8 cellular contexts compared by ENCODE assay signal in the genomic region with DNA sequence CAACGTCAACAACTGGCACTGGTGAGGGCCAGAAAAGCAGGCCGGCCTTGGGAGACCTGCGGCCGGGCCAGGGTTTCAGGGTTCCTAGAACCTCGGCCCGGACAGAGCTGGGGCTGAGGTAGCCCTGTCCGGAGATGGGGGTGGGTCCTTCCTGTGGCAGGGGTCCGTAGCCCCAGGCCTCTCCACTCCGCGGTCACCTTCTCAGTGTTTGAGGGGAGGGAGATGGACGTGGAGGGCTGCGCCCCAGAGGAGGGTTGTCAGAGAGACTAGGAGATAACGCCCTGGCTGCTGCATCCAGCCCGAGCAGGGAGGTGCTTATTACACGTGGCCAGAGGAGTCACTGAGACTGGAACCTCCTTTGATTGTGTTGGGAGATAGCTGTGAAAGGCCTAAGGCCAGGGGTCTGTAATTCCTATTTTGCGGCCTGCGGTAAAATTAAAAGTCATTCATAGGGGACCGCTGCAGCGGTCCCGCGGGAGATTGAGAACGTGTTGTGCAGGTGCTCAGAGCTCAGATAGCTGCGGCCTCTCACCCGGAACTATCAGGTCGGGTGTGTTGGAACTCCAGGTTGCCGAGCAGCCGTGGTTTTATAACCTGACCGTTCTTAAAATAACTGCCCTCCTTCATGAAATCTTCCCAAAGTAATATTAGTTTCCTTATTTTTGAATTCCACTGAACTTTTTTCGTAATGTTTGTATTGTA. TPM values are rescaled to one million over a fixed set of nuclear protein-coding genes. Genes with fewer than 3 reads are reported as not detected.
A peak's percentile ranks its signal among the peaks of the same experiment; 100 is the strongest.
DNase-seq lines count a peak whose midpoint lies in the region; ATAC-seq and TF ChIP-seq lines count a peak whose summit lies in the region.

No MANE protein-coding gene starts in this region.

- H3K9me3 Mint-ChIP-seq in activated T-cell treated with anti-CD3 and anti-CD28 coated beads, Interleukin-2, amount 50 U/mL, for 72 hours: no peaks in the 10 kb centered on the region

- no peaks in the 10 kb centered on the region for H3K27me3 ChIP-seq in foreskin keratinocyte
- H3K27me3 ChIP-seq in osteoblast (ENCODE audit: insufficient read depth, low read length): no peaks in the 10 kb centered on the region
- no peaks in the 10 kb centered on the region for H3K27me3 ChIP-seq in vagina

- H3K36me3 Mint-ChIP-seq in activated T-cell treated with anti-CD3 and anti-CD28 coated beads, Interleukin-2, amount 50 U/mL, for 72 hours (ENCODE audit: insufficient read depth in 2 of 2): peaks cover 19 to 33% of the 10 kb centered on the region in 2 donors

- peak overlapping the region; percentile 77 for H3K27ac ChIP-seq in foreskin keratinocyte
- H3K27ac ChIP-seq in osteoblast (ENCODE audit: low read depth, low read length): peak overlapping the region; percentile 82
- peak overlapping the region; percentile 99 for H3K27ac ChIP-seq in vagina

- peak overlapping the region; percentile 94 for H2AFZ ChIP-seq in osteoblast (ENCODE audit: low read length)

- peak overlapping the region; percentile 97 to 100 for H3K4me3 Mint-ChIP-seq in activated T-cell treated with anti-CD3 and anti-CD28 coated beads, Interleukin-2, amount 50 U/mL, for 72 hours

- no peak for DNase-seq in Right ventricle myocardium inferior (ENCODE audit: missing footprints)
- DNase-seq in cardiac septum (ENCODE audit: low spot score): no peak
- DNase-seq in NCI-H526 (lab: John Stamatoyannopoulos, UW): peak; percentile 8 to 66
- DNase-seq in activated T-cell treated with anti-CD3 and anti-CD28 coated beads, Interleukin-2, amount 50 U/mL, for 72 hours: peak; percentile 34 to 40
- DNase-seq in foreskin keratinocyte: peak; percentile 21 to 44
- no peak for DNase-seq in osteoblast (ENCODE audit: insufficient read length, low spot score, missing footprints)
- DNase-seq in vagina (ENCODE audit: extremely low spot score in 2 of 2): no peak

- peaks cover 4% of the 10 kb centered on the region for H3K4me1 ChIP-seq in foreskin keratinocyte
- peaks cover 20% of the 10 kb centered on the region for H3K4me1 ChIP-seq in osteoblast (ENCODE audit: insufficient read depth, low read length)
- H3K4me1 ChIP-seq in vagina: peaks cover 31% of the 10 kb centered on the region

- intact Hi-C loops in Right ventricle myocardium inferior (cut with DNase I) (loop anchor here (5.0 kb wide), 1 partner anchor 94 kb away; no protein-coding TSS in a partner anchor), cardiac septum (cut with DNase I) (loop anchor here (5.0 kb wide), 2 partner anchors 89 to 249 kb away; partner anchors contain the start of genes ALKBH1 and SLIRP), vagina (cut with DNase I) (no loop called here)

- H3K79me2 ChIP-seq in osteoblast (ENCODE audit: insufficient read depth, low read length): peaks cover 65% of the 10 kb centered on the region

- H3K27ac Mint-ChIP-seq in activated T-cell treated with anti-CD3 and anti-CD28 coated beads, Interleukin-2, amount 50 U/mL, for 72 hours: peak overlapping the region; percentile 100

- H3K4me2 ChIP-seq in osteoblast (ENCODE audit: insufficient read depth, low read length): peak overlapping the region; percentile 97

- no peak for TF ChIP-seq CTCF in foreskin keratinocyte (conservative IDR thresholded peaks at IDR 0.05)
- no peak for TF ChIP-seq CTCF in osteoblast (IDR thresholded peaks at IDR 0.05; ENCODE audit: extremely low read depth, low read depth, low read length)
- no peak for TF ChIP-seq CTCF in vagina (IDR thresholded peaks at IDR 0.05)

- peaks cover 36% of the 10 kb centered on the region for H3K36me3 ChIP-seq in osteoblast (ENCODE audit: insufficient read depth, low read length)
- H3K36me3 ChIP-seq in vagina: peaks cover 0 to 39% of the 10 kb centered on the region in 2 donors

- no peak for TF ChIP-seq POLR2A in vagina (IDR thresholded peaks at IDR 0.05)

- ATAC-seq in Right ventricle myocardium inferior (peak; percentile 12), HG02938 (IDR thresholded peaks at IDR 0.05; ENCODE audit: unreplicated experiment) (peak; percentile 20), foreskin keratinocyte (peak; percentile 22)
- ATAC-seq in activated T-cell treated with anti-CD3 and anti-CD28 coated beads, Interleukin-2, amount 50 U/mL, for 72 hours (replicated peaks in 1 of 2): peak; percentile 13 to 14

- H3K4me1 Mint-ChIP-seq in activated T-cell treated with anti-CD3 and anti-CD28 coated beads, Interleukin-2, amount 50 U/mL, for 72 hours (ENCODE audit: low read depth): peaks cover 42% of the 10 kb centered on the region

- H4K20me1 ChIP-seq in osteoblast (ENCODE audit: insufficient read depth, low read length): peaks cover 26% of the 10 kb centered on the region

- no peaks in the 10 kb centered on the region for H3K27me3 Mint-ChIP-seq in activated T-cell treated with anti-CD3 and anti-CD28 coated beads, Interleukin-2, amount 50 U/mL, for 72 hours (ENCODE audit: low read depth)

- peak overlapping the region; percentile 85 for H3K4me3 ChIP-seq in osteoblast (ENCODE audit: insufficient read depth, low read length)
- H3K4me3 ChIP-seq in vagina: peak overlapping the region; percentile 59 to 91

- H3K9me3 ChIP-seq in osteoblast (ENCODE audit: low read depth, low read length): no peaks in the 10 kb centered on the region
- no peaks in the 10 kb centered on the region for H3K9me3 ChIP-seq in vagina

RNA-seq across cellular contexts. Expression of gene AHSA1, which starts 0.5 kb away (rescaled TPM):
- total RNA-seq in Right ventricle myocardium inferior (194 TPM), cardiac septum (138 TPM), foreskin keratinocyte (172 and 212 TPM in 2 replicates), osteoblast (60.4 and 67.0 TPM in 2 replicates), vagina (85.9 TPM)
- 100 to 1,000 TPM in 1 of 2 donors, 10 to 100 TPM in 1; 79.1 to 101 TPM for total RNA-seq in activated T-cell treated with anti-CD3 and anti-CD28 coated beads, Interleukin-2, amount 50 U/mL, for 72 hours
- polyA plus RNA-seq in foreskin keratinocyte: 223 and 277 TPM in 2 replicates

RNA-seq across cellular contexts. Expression of gene VIPAS39, which starts 1.0 kb away (rescaled TPM):
- total RNA-seq in Right ventricle myocardium inferior (11.0 TPM), cardiac septum (12.5 TPM), foreskin keratinocyte (13.4 and 13.7 TPM in 2 replicates), osteoblast (34.0 and 37.1 TPM in 2 replicates), vagina (21.9 TPM)
- total RNA-seq in activated T-cell treated with anti-CD3 and anti-CD28 coated beads, Interleukin-2, amount 50 U/mL, for 72 hours: 10 to 100 TPM; 18.9 to 25.5 TPM
- 9.5 and 10.1 TPM in 2 replicates for polyA plus RNA-seq in foreskin keratinocyte

RNA-seq across cellular contexts. Expression of gene NOXRED1, which starts 35.1 kb away (rescaled TPM):
- total RNA-seq in Right ventricle myocardium inferior: 0.22 TPM
- total RNA-seq in cardiac septum: not detected
- 1 to 10 TPM; 1.2 to 1.7 TPM for total RNA-seq in activated T-cell treated with anti-CD3 and anti-CD28 coated beads, Interleukin-2, amount 50 U/mL, for 72 hours
- 0.07 and 0.18 TPM in 2 replicates for total RNA-seq in foreskin keratinocyte
- 0.03 and 0.07 TPM in 2 replicates for polyA plus RNA-seq in foreskin keratinocyte
- 0.29 and 0.36 TPM in 2 replicates for total RNA-seq in osteoblast
- not detected for total RNA-seq in vagina

RNA-seq across cellular contexts. Expression of gene ISM2, which starts 40.2 kb away (rescaled TPM):
- total RNA-seq in Right ventricle myocardium inferior (not detected), cardiac septum (not detected), foreskin keratinocyte (0.10 and 0.14 TPM in 2 replicates), osteoblast (not detected in 2 replicates), vagina (3.9 TPM)
- not detected for total RNA-seq in activated T-cell treated with anti-CD3 and anti-CD28 coated beads, Interleukin-2, amount 50 U/mL, for 72 hours
- 0.03 and 0.04 TPM in 2 replicates for polyA plus RNA-seq in foreskin keratinocyte

Comparison
In these comparisons a context has a peak if more than half of its experiments do, and no peak if none do; other contexts are left out.
1. DNase-seq: peak in NCI-H526 (2 of 2), activated T-cell treated with anti-CD3 and anti-CD28 coated beads, Interleukin-2, amount 50 U/mL, for 72 hours (2 of 2) and foreskin keratinocyte (2 of 2); none in Right ventricle myocardium inferior (single experiment), cardiac septum (single experiment), osteoblast (single experiment) and vagina (0 of 2).
2. Peak in every context shown above with its lines, with median percentiles within 50 percentile points of each other: ATAC-seq and H3K27ac ChIP-seq.